In the genomic region with DNA sequence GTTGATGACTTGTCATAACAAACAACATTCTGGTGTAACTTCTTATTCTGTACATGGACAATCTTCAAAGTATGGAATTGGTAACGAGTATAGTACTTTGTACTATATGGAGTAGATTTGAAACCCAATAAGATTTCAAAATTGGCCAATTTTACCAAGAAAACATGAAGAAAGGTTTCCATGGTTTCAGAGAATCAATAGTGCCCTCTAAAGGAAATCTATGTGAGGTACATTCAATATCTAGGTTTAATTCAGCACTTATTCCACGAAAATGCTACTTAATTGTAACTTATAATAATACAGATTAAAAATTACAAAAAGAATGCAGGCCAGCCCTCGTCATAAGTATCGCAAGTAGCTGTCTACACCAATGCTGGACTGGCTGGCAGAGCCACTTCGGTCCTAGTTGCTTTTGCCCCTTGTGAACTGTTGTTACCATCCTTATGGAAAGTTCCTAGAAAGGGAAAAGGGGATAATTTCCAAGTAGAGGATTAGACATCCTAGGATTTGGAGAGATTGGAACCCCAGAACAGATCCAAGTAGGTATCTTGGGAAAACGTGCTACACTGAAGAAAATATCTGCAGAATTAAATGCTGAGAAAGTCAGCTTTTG, we compare ENCODE assay signal across 9 cellular contexts.
DNase-seq lines count a peak whose midpoint lies in the region; ATAC-seq and TF ChIP-seq lines count a peak whose summit lies in the region.
"Had no signal": no experiment of that assay in that cellular context is flagged by ENCODE, and none has a peak within 500 bp of the region (broad histone marks: within the 10 kb centered on the region; RNA-seq: fewer than 3 reads in every experiment).

No MANE protein-coding gene starts in this region.

- intact Hi-C loops in IMR-90 (cut with micrococcal nuclease), result loop anchor here (5.0 to 10.0 kb wide), 3 partner anchors 389 to 632 kb away; partner anchors contain the start of gene PHIP

- no peak overlapping the region for H2BK120ac ChIP-seq in IMR-90 (ENCODE audit: low read depth, low read length)

- H3K9me3 ChIP-seq in IMR-90 (ENCODE audit: control insufficient read depth, insufficient read depth, low read length) (no peaks in the 10 kb centered on the region), adipocyte (ENCODE audit: control insufficient read depth, low read length) (no peaks in the 10 kb centered on the region)
- H3K9me3 ChIP-seq: SJCRH30 had no signal

- H3K4me3 ChIP-seq in GM12865 (ENCODE audit: low read depth, low read length), result no peak overlapping the region
- H3K4me3 ChIP-seq in IMR-90 (ENCODE audit: insufficient read depth, low read depth, low read length), result no peak overlapping the region
- H3K4me3 ChIP-seq in adipocyte (ENCODE audit: low read length), result no peak overlapping the region
- H3K4me3 ChIP-seq: SJCRH30 had no signal

- H2AK5ac ChIP-seq in IMR-90 (ENCODE audit: low read depth, low read length), result no peak overlapping the region

- no peaks in the 10 kb centered on the region for H3K9me1 ChIP-seq in IMR-90 (ENCODE audit: insufficient read depth, low read length)

- no peak overlapping the region for H2BK5ac ChIP-seq in IMR-90 (ENCODE audit: low read depth, low read length, poor library complexity, severe bottlenecking)

- in situ Hi-C loops in IMR-90 (cut with MboI; ENCODE audit: low sequenced_read_pairs), result no loop called here

- peak; percentile 52 for ATAC-seq in IMR-90 (ENCODE audit: low read depth)
- ATAC-seq in HG02642 (IDR thresholded peaks at IDR 0.05; ENCODE audit: poor library complexity, unreplicated experiment), result no peak
- no peak for ATAC-seq in GM19452 (IDR thresholded peaks at IDR 0.05; ENCODE audit: unreplicated experiment)
- ATAC-seq: naive thymus-derived CD8-positive, alpha-beta T cell had no signal

- H3K18ac ChIP-seq in IMR-90 (ENCODE audit: low read depth, low read length), result no peak overlapping the region

- H4K5ac ChIP-seq in IMR-90 (ENCODE audit: low read depth, low read length), result no peak overlapping the region

- TF ChIP-seq POLR2A in IMR-90 (IDR thresholded peaks at IDR 0.05; ENCODE audit: low read depth, low read length), result no peak

- H3K4me1 ChIP-seq in IMR-90 (ENCODE audit: control insufficient read depth, insufficient read depth, low read length), result peaks cover 4% of the 10 kb centered on the region
- H3K4me1 ChIP-seq in adipocyte (ENCODE audit: control insufficient read depth, insufficient read depth, low read length), result peaks cover 44% of the 10 kb centered on the region

- BruUV-seq in IMR-90 (replicated peaks; lab: Mats Ljungman, UMichigan), result no TSS peak

- WGBS in IMR-90 (ENCODE audit: extremely low coverage in 2 of 2, insufficient read length in 1 of 2), 2 experiments, result 14% methylated on average over 1 of the region's 6 CpGs; no CpG with 5 or more reads in 1 of the 2 experiments

- H4K8ac ChIP-seq in IMR-90 (ENCODE audit: low read depth in 2 of 2, low read length in 2 of 2), result no peak overlapping the region

- H2AK9ac ChIP-seq in IMR-90 (replicated peaks; ENCODE audit: low read depth, low read length, poor library complexity), result no peak overlapping the region

- H4K91ac ChIP-seq in IMR-90 (ENCODE audit: insufficient read depth, low read depth, low read length), result no peak overlapping the region

- CTCF ChIA-PET in IMR-90 (lab: Yijun Ruan, JAX), result interaction anchor here (1.3 kb wide), 1 partner anchor 17 kb away, joined by 3 read pairs; no protein-coding TSS in a partner anchor

- H3K4me2 ChIP-seq in IMR-90 (ENCODE audit: low read depth, low read length), result no peak overlapping the region

- no peaks in the 10 kb centered on the region for H4K20me1 ChIP-seq in IMR-90 (ENCODE audit: insufficient read depth, low read length)

- H2BK15ac ChIP-seq in IMR-90 (ENCODE audit: low read depth, low read length), result no peak overlapping the region

- H3K27me3 ChIP-seq in IMR-90 (ENCODE audit: control insufficient read depth, insufficient read depth, low read length), result peaks cover 3% of the 10 kb centered on the region; the same call in 1 of the 2 replicates
- H3K27me3 ChIP-seq in adipocyte (replicated peaks; ENCODE audit: control insufficient read depth, insufficient read depth, low read length), result no peaks in the 10 kb centered on the region
- H3K27me3 ChIP-seq: SJCRH30 had no signal

- H3K36me3 ChIP-seq in IMR-90 (ENCODE audit: control insufficient read depth, insufficient read depth, low read length) (no peaks in the 10 kb centered on the region), adipocyte (ENCODE audit: control insufficient read depth, insufficient read depth, low read length, severe bottlenecking) (no peaks in the 10 kb centered on the region)
- H3K36me3 ChIP-seq: SJCRH30 had no signal

- H3K4ac ChIP-seq in IMR-90 (ENCODE audit: low read depth, low read length), result no peak overlapping the region

- H2BK20ac ChIP-seq in IMR-90 (ENCODE audit: low read depth, low read length), result no peak overlapping the region

- no peak overlapping the region for H2AFZ ChIP-seq in IMR-90 (replicated peaks; ENCODE audit: low read length, poor library complexity)

- TF ChIP-seq CTCF in GM12865 (IDR thresholded peaks at IDR 0.05; ENCODE audit: insufficient read depth, low read depth, low read length, missing control alignments) (peak; percentile 34), IMR-90 (conservative IDR thresholded peaks at IDR 0.05; ENCODE audit: low read depth, low read length) (peak; percentile 58)

- POLR2A ChIA-PET in IMR-90 (lab: Charles Lee; ENCODE audit: unreplicated experiment), result interaction anchor here (0.6 kb wide), 1 partner anchor 10 kb away, joined by 4 read pairs; no protein-coding TSS in a partner anchor

- no peak overlapping the region for H3K9ac ChIP-seq in IMR-90 (ENCODE audit: low read depth, low read length)
- H3K9ac ChIP-seq in adipocyte (ENCODE audit: low read length), result peak overlapping the region; percentile 2

- no peaks in the 10 kb centered on the region for H3K79me1 ChIP-seq in IMR-90 (ENCODE audit: low read depth in 1 of 2, low read length in 2 of 2)

- dilution Hi-C loops in IMR-90 (cut with HindIII; ENCODE audit: low sequenced_read_pairs, unreplicated experiment), result no loop called here

- no peak overlapping the region for H3K56ac ChIP-seq in IMR-90 (ENCODE audit: extremely low read depth, insufficient read depth, low read length)

- DNase-seq in GM12865 (ENCODE audit: low read depth) (peak; percentile 30), IMR-90 (peak; percentile 39), adipocyte (ENCODE audit: low read depth) (peak; percentile 82), kidney glomerular epithelial cell (lab: John Stamatoyannopoulos, UW) (peak; percentile 19)
- DNase-seq in activated CD4-positive, alpha-beta T cell treated with anti-CD3 and anti-CD28 coated beads for 4 hours, result no peak

- no peak overlapping the region for H3K23ac ChIP-seq in IMR-90 (ENCODE audit: low read depth, low read length)

- TF ChIP-seq RAD21 in IMR-90 (IDR thresholded peaks at IDR 0.05; ENCODE audit: low read length), result peak; percentile 61

- no peak overlapping the region for H3K14ac ChIP-seq in IMR-90 (replicated peaks; ENCODE audit: low read depth, low read length)

- H3K27ac ChIP-seq in IMR-90 (ENCODE audit: insufficient read depth, low read length), result no peak overlapping the region
- H3K27ac ChIP-seq: SJCRH30 had no signal

TF ChIP-seq in IMR-90, 13 proteins besides CTCF, POLR2A, EP300 and RAD21:
- no peak for TF ChIP-seq CEBPB (IDR thresholded peaks at IDR 0.05; ENCODE audit: low read depth, low read length)
- TF ChIP-seq ELK1 (IDR thresholded peaks at IDR 0.05; ENCODE audit: borderline replicate concordance, low read depth, low read length), result no peak
- TF ChIP-seq, protein P1, sequence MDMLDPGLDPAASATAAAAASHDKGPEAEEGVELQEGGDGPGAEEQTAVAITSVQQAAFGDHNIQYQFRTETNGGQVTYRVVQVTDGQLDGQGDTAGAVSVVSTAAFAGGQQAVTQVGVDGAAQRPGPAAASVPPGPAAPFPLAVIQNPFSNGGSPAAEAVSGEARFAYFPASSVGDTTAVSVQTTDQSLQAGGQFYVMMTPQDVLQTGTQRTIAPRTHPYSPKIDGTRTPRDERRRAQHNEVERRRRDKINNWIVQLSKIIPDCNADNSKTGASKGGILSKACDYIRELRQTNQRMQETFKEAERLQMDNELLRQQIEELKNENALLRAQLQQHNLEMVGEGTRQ (IDR thresholded peaks at IDR 0.05; ENCODE audit: low read depth, low read length), result no peak
- TF ChIP-seq SMC3 (IDR thresholded peaks at IDR 0.05; ENCODE audit: low read depth, low read length), result peak; percentile 38; the same call in 1 of the 2 replicates
- no peak for TF ChIP-seq MAFK (IDR thresholded peaks at IDR 0.05; ENCODE audit: low read depth, low read length)
- no peak for TF ChIP-seq BHLHE40 (IDR thresholded peaks at IDR 0.05; ENCODE audit: low read depth, low read length)
- no peak for TF ChIP-seq RCOR1 (IDR thresholded peaks at IDR 0.05; ENCODE audit: insufficient replicate concordance, low read length)
- TF ChIP-seq MXI1 (IDR thresholded peaks at IDR 0.05; ENCODE audit: borderline replicate concordance, low read depth, low read length), result no peak
TF ChIP-seq in IMR-90: peak in this region for 1.

Comparison
In these comparisons a context has a peak if more than half of its experiments do, and no peak if none do; other contexts are left out.
1. DNase-seq: peak in GM12865 (single experiment), IMR-90 (single experiment), adipocyte (single experiment) and kidney glomerular epithelial cell (single experiment); none in activated CD4-positive, alpha-beta T cell treated with anti-CD3 and anti-CD28 coated beads for 4 hours (0 of 2).